1 cellular context compared by ENCODE assay signal in the genomic region with DNA sequence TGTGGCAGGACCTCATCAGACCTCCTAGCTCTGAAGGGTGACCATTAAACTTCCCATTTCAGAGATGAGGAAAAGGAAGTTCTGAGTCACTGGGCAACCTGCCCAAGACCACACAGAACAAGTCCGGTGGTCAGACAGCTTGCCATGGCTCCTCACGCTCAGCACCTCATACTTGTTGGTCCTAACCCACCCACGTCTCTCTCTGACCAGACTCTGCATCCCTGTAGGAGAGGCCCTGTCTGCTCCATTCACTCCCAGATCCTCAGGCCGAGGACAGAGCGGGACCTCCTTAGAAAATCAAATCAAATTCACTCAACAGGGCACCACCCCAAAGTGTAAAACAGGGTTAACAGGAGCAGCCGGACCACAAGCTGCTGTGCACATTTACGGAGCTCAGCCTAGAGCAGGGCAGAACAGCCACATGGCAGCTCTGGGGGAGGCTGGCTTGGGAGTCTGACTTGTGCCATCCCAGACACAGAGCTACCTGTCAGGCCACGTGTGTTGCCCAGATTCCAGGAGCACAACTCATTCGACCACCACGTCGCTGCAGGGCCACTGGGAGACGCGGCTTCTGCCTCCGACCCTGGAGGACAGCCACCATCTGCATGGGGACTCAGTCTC.
TF ChIP-seq lines count a peak whose summit lies in the region.

No MANE protein-coding gene starts in this region.

TF ChIP-seq in K562, 482 proteins besides CTCF, POLR2A, EP300 and RAD21:
- no peak for TF ChIP-seq SREBF1 (IDR thresholded peaks at IDR 0.05; ENCODE audit: borderline replicate concordance, low read depth, low read length)
- TF ChIP-seq, protein P1, sequence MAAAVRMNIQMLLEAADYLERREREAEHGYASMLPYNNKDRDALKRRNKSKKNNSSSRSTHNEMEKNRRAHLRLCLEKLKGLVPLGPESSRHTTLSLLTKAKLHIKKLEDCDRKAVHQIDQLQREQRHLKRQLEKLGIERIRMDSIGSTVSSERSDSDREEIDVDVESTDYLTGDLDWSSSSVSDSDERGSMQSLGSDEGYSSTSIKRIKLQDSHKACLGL (CRISPR knock-in tag; IDR thresholded peaks at IDR 0.05; ENCODE audit: borderline replicate concordance, poor library complexity, severe bottlenecking): no peak
- peak; percentile 44 for TF ChIP-seq RBBP5 (IDR thresholded peaks at IDR 0.05; ENCODE audit: borderline replicate concordance, insufficient read depth, low read length, poor library complexity, severe bottlenecking)
- TF ChIP-seq HSF4 (CRISPR knock-in tag; IDR thresholded peaks at IDR 0.05; ENCODE audit: borderline replicate concordance): no peak
- no peak for TF ChIP-seq NUFIP1 (IDR thresholded peaks at IDR 0.05; ENCODE audit: partially characterized antibody)
- TF ChIP-seq RBFOX2 (IDR thresholded peaks at IDR 0.05; ENCODE audit: low read depth, low read length): peak; percentile 37; the same call in 1 of the 2 replicates
- 0 out of 4 replicates have a peak, but pooled peaks of 1 of the 2 experiments have one; percentile 13 for TF ChIP-seq HDAC1 (IDR thresholded peaks at IDR 0.05)
- TF ChIP-seq ZBTB7A (IDR thresholded peaks at IDR 0.05; ENCODE audit: borderline replicate concordance, control insufficient read depth, low read depth, low read length): 0 out of 2 replicates have a peak, but pooled peaks have one; percentile 15
- no peak for TF ChIP-seq RNF2 (IDR thresholded peaks at IDR 0.05)
- TF ChIP-seq, protein P2, sequence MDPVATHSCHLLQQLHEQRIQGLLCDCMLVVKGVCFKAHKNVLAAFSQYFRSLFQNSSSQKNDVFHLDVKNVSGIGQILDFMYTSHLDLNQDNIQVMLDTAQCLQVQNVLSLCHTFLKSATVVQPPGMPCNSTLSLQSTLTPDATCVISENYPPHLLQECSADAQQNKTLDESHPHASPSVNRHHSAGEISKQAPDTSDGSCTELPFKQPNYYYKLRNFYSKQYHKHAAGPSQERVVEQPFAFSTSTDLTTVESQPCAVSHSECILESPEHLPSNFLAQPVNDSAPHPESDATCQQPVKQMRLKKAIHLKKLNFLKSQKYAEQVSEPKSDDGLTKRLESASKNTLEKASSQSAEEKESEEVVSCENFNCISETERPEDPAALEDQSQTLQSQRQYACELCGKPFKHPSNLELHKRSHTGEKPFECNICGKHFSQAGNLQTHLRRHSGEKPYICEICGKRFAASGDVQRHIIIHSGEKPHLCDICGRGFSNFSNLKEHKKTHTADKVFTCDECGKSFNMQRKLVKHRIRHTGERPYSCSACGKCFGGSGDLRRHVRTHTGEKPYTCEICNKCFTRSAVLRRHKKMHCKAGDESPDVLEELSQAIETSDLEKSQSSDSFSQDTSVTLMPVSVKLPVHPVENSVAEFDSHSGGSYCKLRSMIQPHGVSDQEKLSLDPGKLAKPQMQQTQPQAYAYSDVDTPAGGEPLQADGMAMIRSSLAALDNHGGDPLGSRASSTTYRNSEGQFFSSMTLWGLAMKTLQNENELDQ (CRISPR knock-in tag; IDR thresholded peaks at IDR 0.05; ENCODE audit: borderline replicate concordance): no peak
- TF ChIP-seq MAX (CRISPR knock-in tag; IDR thresholded peaks at IDR 0.05): 0 out of 2 replicates have a peak, but pooled peaks have one; percentile 16
- no peak for TF ChIP-seq ZNF24 (IDR thresholded peaks at IDR 0.05)
- TF ChIP-seq THRB (CRISPR knock-in tag; conservative IDR thresholded peaks at IDR 0.05): no peak
- no peak for TF ChIP-seq ZNF695 (CRISPR knock-in tag; IDR thresholded peaks at IDR 0.05)
- peak; percentile 44; the same call in 1 of the 2 replicates for TF ChIP-seq SMARCE1 (IDR thresholded peaks at IDR 0.05)
- no peak for TF ChIP-seq DDX20 (tag; IDR thresholded peaks at IDR 0.05; ENCODE audit: low read depth)
- no peak for TF ChIP-seq NCOR1 (IDR thresholded peaks at IDR 0.05)
- TF ChIP-seq, protein P3, sequence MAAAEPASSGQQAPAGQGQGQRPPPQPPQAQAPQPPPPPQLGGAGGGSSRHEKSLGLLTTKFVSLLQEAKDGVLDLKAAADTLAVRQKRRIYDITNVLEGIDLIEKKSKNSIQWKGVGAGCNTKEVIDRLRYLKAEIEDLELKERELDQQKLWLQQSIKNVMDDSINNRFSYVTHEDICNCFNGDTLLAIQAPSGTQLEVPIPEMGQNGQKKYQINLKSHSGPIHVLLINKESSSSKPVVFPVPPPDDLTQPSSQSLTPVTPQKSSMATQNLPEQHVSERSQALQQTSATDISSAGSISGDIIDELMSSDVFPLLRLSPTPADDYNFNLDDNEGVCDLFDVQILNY (CRISPR knock-in tag; IDR thresholded peaks at IDR 0.05): peak; percentile 6; the same call in 1 of the 2 replicates
- no peak for TF ChIP-seq HNRNPK (IDR thresholded peaks at IDR 0.05; ENCODE audit: low read depth, low read length, poor library complexity, severe bottlenecking)
- TF ChIP-seq PHF21A (IDR thresholded peaks at IDR 0.05; ENCODE audit: borderline replicate concordance, low read depth): no peak
- peak; percentile 77 for TF ChIP-seq NFIC (IDR thresholded peaks at IDR 0.05)
- TF ChIP-seq, protein P4, sequence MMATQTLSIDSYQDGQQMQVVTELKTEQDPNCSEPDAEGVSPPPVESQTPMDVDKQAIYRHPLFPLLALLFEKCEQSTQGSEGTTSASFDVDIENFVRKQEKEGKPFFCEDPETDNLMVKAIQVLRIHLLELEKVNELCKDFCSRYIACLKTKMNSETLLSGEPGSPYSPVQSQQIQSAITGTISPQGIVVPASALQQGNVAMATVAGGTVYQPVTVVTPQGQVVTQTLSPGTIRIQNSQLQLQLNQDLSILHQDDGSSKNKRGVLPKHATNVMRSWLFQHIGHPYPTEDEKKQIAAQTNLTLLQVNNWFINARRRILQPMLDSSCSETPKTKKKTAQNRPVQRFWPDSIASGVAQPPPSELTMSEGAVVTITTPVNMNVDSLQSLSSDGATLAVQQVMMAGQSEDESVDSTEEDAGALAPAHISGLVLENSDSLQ (IDR thresholded peaks at IDR 0.05): no peak
- TF ChIP-seq E2F1 (CRISPR knock-in tag; IDR thresholded peaks at IDR 0.05): no peak
- TF ChIP-seq NFE2 (IDR thresholded peaks at IDR 0.05; ENCODE audit: low read depth): no peak
- no peak for TF ChIP-seq ZBTB34 (CRISPR knock-in tag; IDR thresholded peaks at IDR 0.05)
- TF ChIP-seq FOSL1 (tag; conservative IDR thresholded peaks at IDR 0.05): peak; percentile 69
- TF ChIP-seq POLR2G (IDR thresholded peaks at IDR 0.05; ENCODE audit: low read depth, low read length): no peak
- TF ChIP-seq PHF20 (IDR thresholded peaks at IDR 0.05; ENCODE audit: partially characterized antibody): no peak
- TF ChIP-seq ZBTB11 (CRISPR knock-in tag; IDR thresholded peaks at IDR 0.05): no peak
- no peak for TF ChIP-seq KLF10 (CRISPR knock-in tag; IDR thresholded peaks at IDR 0.05)
- TF ChIP-seq KDM5B (IDR thresholded peaks at IDR 0.05; ENCODE audit: insufficient replicate concordance, low read depth, low read length): peak; percentile 23
- TF ChIP-seq SMAD4 (CRISPR knock-in tag; conservative IDR thresholded peaks at IDR 0.05): no peak
- no peak for TF ChIP-seq ZBTB17 (CRISPR knock-in tag; IDR thresholded peaks at IDR 0.05)
- TF ChIP-seq MEF2A (IDR thresholded peaks at IDR 0.05; ENCODE audit: control insufficient read depth, low read depth, low read length): no peak
- 0 out of 2 replicates have a peak, but pooled peaks have one; percentile 10 for TF ChIP-seq SMARCA4 (IDR thresholded peaks at IDR 0.05)
- TF ChIP-seq, protein P5, sequence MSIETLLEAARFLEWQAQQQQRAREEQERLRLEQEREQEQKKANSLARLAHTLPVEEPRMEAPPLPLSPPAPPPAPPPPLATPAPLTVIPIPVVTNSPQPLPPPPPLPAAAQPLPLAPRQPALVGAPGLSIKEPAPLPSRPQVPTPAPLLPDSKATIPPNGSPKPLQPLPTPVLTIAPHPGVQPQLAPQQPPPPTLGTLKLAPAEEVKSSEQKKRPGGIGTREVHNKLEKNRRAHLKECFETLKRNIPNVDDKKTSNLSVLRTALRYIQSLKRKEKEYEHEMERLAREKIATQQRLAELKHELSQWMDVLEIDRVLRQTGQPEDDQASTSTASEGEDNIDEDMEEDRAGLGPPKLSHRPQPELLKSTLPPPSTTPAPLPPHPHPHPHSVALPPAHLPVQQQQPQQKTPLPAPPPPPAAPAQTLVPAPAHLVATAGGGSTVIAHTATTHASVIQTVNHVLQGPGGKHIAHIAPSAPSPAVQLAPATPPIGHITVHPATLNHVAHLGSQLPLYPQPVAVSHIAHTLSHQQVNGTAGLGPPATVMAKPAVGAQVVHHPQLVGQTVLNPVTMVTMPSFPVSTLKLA (conservative IDR thresholded peaks at IDR 0.05): 0 out of 4 replicates have a peak, but pooled peaks of 1 of the 2 experiments have one; percentile 36
- 0 out of 2 replicates have a peak, but pooled peaks have one; percentile 4 for TF ChIP-seq BHLHE40 (IDR thresholded peaks at IDR 0.05; ENCODE audit: low read length)
- TF ChIP-seq KDM1A (IDR thresholded peaks at IDR 0.05): 0 out of 4 replicates have a peak, but pooled peaks of 1 of the 2 experiments have one; percentile 51
- no peak for TF ChIP-seq HIVEP1 (CRISPR knock-in tag; IDR thresholded peaks at IDR 0.05)
- TF ChIP-seq HDAC8 (tag; IDR thresholded peaks at IDR 0.05): no peak
- TF ChIP-seq THRAP3 (IDR thresholded peaks at IDR 0.05; ENCODE audit: borderline replicate concordance): no peak
- peak; percentile 23; the same call in 1 of the 2 replicates for TF ChIP-seq JUND (IDR thresholded peaks at IDR 0.05; ENCODE audit: borderline replicate concordance, low read depth, low read length)
- TF ChIP-seq JUND (tag; IDR thresholded peaks at IDR 0.05; ENCODE audit: borderline replicate concordance, low read depth, low read length): peak; percentile 59; the same call in 2 of the 3 replicates
